Comparison of ENCODE assay signal across 11 cellular contexts in the genomic region with DNA sequence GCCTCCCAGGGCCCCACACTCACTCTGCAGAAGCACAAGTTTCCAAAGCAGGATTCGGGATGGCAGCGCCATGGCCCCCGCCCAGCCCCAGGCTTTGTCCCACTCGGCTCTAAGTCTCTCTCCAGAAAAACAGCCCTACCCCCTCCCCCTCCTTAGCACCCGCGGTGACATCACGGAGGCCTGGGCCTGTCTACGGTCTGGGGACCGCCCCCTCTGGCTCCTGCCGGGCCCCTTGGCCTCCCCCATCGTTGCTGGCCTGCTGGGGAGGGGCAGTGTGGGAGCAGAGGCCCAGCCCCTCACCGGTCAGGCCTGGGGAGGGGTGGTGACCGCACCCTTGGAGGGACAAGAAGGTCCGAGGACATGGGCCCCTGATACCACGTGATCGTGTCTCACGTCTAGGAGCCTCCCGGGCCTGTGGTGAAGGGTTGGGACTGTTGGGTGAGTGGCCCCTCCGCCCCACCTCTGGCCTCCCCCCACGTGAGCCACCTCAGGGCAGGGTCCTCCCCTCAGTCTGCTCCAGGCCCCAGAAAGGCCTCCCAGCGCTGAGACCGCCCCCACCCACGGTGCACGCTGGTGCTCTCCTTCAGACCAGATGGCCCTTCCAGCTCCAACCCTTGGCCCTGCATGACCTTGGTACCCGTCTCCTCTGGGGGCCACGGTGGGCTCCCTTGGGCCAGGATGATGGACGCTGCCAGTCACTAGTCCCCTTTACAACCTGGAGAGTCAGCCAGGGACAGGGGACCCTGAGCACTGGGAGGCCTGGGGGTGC. TPM values are rescaled to one million over a fixed set of nuclear protein-coding genes. Genes with fewer than 3 reads are reported as not detected.
DNase-seq lines count a peak whose midpoint lies in the region; ATAC-seq and TF ChIP-seq lines count a peak whose summit lies in the region.
"Had no signal": no experiment of that assay in that cellular context is flagged by ENCODE, and none has a peak within 500 bp of the region (broad histone marks: within the 10 kb centered on the region; RNA-seq: fewer than 3 reads in every experiment).

A gene with protein sequence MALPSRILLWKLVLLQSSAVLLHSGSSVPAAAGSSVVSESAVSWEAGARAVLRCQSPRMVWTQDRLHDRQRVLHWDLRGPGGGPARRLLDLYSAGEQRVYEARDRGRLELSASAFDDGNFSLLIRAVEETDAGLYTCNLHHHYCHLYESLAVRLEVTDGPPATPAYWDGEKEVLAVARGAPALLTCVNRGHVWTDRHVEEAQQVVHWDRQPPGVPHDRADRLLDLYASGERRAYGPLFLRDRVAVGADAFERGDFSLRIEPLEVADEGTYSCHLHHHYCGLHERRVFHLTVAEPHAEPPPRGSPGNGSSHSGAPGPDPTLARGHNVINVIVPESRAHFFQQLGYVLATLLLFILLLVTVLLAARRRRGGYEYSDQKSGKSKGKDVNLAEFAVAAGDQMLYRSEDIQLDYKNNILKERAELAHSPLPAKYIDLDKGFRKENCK (minus strand): TSS at position 123 of the 769 bp plus-strand sequence. CDS start 51 bp downstream, at position 72.

- TF ChIP-seq POLR2A in tibial nerve (IDR thresholded peaks at IDR 0.05): peak in 1 of 2 donors; percentile 49

- H3K27ac ChIP-seq in SK-N-SH (ENCODE audit: low read depth in 2 of 2, low read length in 1 of 2) (peak within 1 kb of the TSS; percentile 88 to 98), tibial nerve (peak within 1 kb of the TSS; percentile 81 to 92 (median 88))
- H3K27ac ChIP-seq: neutrophil had no signal

- no peaks in the 10 kb centered on the region for H3K27me3 ChIP-seq in SK-N-SH (ENCODE audit: insufficient read depth)
- no peaks in the 10 kb centered on the region for H3K27me3 ChIP-seq in tibial nerve

- H3K4me2 ChIP-seq in SK-N-SH: peak within 1 kb of the TSS; percentile 70; the same call in 1 of the 2 replicates
- H3K4me2 ChIP-seq: A549 had no signal

- POLR2A ChIA-PET in SK-N-SH (lab: Yijun Ruan, JAX): interaction anchor here (1.0 to 1.6 kb wide), 2 partner anchors 11 to 17 kb away, joined by 3 to 6 read pairs; a partner anchor contains a TSS

- no peaks in the 10 kb centered on the region for H4K20me1 ChIP-seq in SK-N-SH (ENCODE audit: insufficient read depth)

- CTCF ChIA-PET in SK-N-SH (lab: Yijun Ruan, JAX): interaction anchor here (0.8 to 3.6 kb wide), 2 partner anchors 12 kb away, joined by 4 to 37 read pairs; no protein-coding TSS in a partner anchor

- no peaks in the 10 kb centered on the region for H3K79me2 ChIP-seq in SK-N-SH (ENCODE audit: insufficient read depth)

- no peaks in the 10 kb centered on the region for H3K9me2 ChIP-seq in SK-N-SH

- H3K36me3 ChIP-seq in SK-N-SH (replicated peaks in 1 of 2; ENCODE audit: control insufficient read depth in 1 of 2, insufficient read depth in 2 of 2, low read length in 1 of 2) (no peaks in the 10 kb centered on the region), tibial nerve (peaks cover 0 to 18% (median 4%) of the 10 kb centered on the region in 3 donors)
- H3K36me3 ChIP-seq: neutrophil had no signal

- H2AFZ ChIP-seq in SK-N-SH (ENCODE audit: low read depth): 0 out of 2 replicates have a peak within 1 kb of the TSS, but pooled peaks have one; percentile 41

- TF ChIP-seq CTCF in SK-N-SH (IDR thresholded peaks at IDR 0.05) (no peak), tibial nerve (IDR thresholded peaks at IDR 0.05) (no peak)

- DNase-seq in SK-N-SH (no peak), dedifferentiated amniotic fluid mesenchymal stem cell (ENCODE audit: extremely low spot score) (peak; percentile 88), medulla oblongata (ENCODE audit: extremely low spot score) (peak; percentile 60), tibial nerve (ENCODE audit: low spot score in 2 of 2) (peak; percentile 79 to 82), COLO668 (lab: John Stamatoyannopoulos, UW; ENCODE audit: unreplicated experiment) (no peak), NK-92 (lab: John Stamatoyannopoulos, UW; ENCODE audit: unreplicated experiment) (no peak)
- DNase-seq in activated effector memory CD4-positive, alpha-beta T cell treated with anti-CD3 and anti-CD28 coated beads, Interleukin-2, amount 50 U/mL, for 16 hours: no peak
- DNase-seq: NCI-H526 treated with DMSO at 0.1 percent for 48 hours had no signal

- TF ChIP-seq EP300 in SK-N-SH (IDR thresholded peaks at IDR 0.05; ENCODE audit: borderline replicate concordance in 1 of 2, low read depth in 1 of 2, low read length in 1 of 2) (no peak), tibial nerve (IDR thresholded peaks at IDR 0.05) (peak; percentile 4 to 72)

- H3K9me3 ChIP-seq in SK-N-SH: no peaks in the 10 kb centered on the region
- no peaks in the 10 kb centered on the region for H3K9me3 ChIP-seq in tibial nerve
- H3K9me3 ChIP-seq: A549, neutrophil had no signal

- ATAC-seq in SK-N-SH treated with all-trans-retinoic acid at 6 μM for 48 hours: no peak
- ATAC-seq: A549 had no signal

- no peak within 1 kb of the TSS for H3K4me3 ChIP-seq in SK-N-SH (ENCODE audit: low read depth in 2 of 2, low read length in 1 of 2)
- peak within 1 kb of the TSS; percentile 49 to 86 (median 60) for H3K4me3 ChIP-seq in tibial nerve
- H3K4me3 ChIP-seq: A549 had no signal

- H3F3A ChIP-seq in SK-N-SH (replicated peaks; ENCODE audit: insufficient read depth): peaks cover 7% of the 10 kb centered on the region

- 85% methylated on average over 24 of the region's 27 CpGs for WGBS in SK-N-SH (ENCODE audit: low lambda C conversion rate)
- 9% methylated on average over 22 to 23 of the region's 27 CpGs for WGBS in tibial nerve, 2 donors

- H3K4me1 ChIP-seq in SK-N-SH (ENCODE audit: control insufficient read depth in 1 of 2, insufficient read depth in 2 of 2, low read depth in 1 of 2, low read length in 1 of 2) (peaks cover 20 to 52% of the 10 kb centered on the region in 2 experiments; a peak in 3 of 4 replicates), tibial nerve (peaks cover 0 to 77% (median 67%) of the 10 kb centered on the region in 4 donors)

- TF ChIP-seq RAD21 in SK-N-SH (IDR thresholded peaks at IDR 0.05; ENCODE audit: low read length): no peak

- peak within 1 kb of the TSS; percentile 67; the same call in 1 of the 2 replicates for H3K9ac ChIP-seq in SK-N-SH

TF ChIP-seq in SK-N-SH, 30 proteins besides CTCF, POLR2A, EP300 and RAD21 (continues in another document):
- no peak for TF ChIP-seq FOSL2 (IDR thresholded peaks at IDR 0.05; ENCODE audit: borderline replicate concordance, low read depth)
- TF ChIP-seq, protein P1, sequence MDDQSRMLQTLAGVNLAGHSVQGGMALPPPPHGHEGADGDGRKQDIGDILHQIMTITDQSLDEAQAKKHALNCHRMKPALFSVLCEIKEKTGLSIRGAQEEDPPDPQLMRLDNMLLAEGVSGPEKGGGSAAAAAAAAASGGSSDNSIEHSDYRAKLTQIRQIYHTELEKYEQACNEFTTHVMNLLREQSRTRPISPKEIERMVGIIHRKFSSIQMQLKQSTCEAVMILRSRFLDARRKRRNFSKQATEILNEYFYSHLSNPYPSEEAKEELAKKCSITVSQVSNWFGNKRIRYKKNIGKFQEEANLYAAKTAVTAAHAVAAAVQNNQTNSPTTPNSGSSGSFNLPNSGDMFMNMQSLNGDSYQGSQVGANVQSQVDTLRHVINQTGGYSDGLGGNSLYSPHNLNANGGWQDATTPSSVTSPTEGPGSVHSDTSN (IDR thresholded peaks at IDR 0.05): no peak
- TF ChIP-seq MXI1 (IDR thresholded peaks at IDR 0.05; ENCODE audit: low read depth, low read length): no peak

TF ChIP-seq in SK-N-SH treated with all-trans-retinoic acid at 6 μM for 48 hours, 23 proteins besides CTCF, POLR2A, EP300 and RAD21 (continues in another document):
- TF ChIP-seq ZNF565 (CRISPR knock-in tag; conservative IDR thresholded peaks at IDR 0.05; ENCODE audit: low read depth): no peak
- no peak for TF ChIP-seq ARNTL (CRISPR knock-in tag; IDR thresholded peaks at IDR 0.05; ENCODE audit: borderline replicate concordance, low read depth)
- TF ChIP-seq, protein P2, sequence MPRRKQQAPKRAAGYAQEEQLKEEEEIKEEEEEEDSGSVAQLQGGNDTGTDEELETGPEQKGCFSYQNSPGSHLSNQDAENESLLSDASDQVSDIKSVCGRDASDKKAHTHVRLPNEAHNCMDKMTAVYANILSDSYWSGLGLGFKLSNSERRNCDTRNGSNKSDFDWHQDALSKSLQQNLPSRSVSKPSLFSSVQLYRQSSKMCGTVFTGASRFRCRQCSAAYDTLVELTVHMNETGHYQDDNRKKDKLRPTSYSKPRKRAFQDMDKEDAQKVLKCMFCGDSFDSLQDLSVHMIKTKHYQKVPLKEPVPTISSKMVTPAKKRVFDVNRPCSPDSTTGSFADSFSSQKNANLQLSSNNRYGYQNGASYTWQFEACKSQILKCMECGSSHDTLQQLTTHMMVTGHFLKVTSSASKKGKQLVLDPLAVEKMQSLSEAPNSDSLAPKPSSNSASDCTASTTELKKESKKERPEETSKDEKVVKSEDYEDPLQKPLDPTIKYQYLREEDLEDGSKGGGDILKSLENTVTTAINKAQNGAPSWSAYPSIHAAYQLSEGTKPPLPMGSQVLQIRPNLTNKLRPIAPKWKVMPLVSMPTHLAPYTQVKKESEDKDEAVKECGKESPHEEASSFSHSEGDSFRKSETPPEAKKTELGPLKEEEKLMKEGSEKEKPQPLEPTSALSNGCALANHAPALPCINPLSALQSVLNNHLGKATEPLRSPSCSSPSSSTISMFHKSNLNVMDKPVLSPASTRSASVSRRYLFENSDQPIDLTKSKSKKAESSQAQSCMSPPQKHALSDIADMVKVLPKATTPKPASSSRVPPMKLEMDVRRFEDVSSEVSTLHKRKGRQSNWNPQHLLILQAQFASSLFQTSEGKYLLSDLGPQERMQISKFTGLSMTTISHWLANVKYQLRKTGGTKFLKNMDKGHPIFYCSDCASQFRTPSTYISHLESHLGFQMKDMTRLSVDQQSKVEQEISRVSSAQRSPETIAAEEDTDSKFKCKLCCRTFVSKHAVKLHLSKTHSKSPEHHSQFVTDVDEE (CRISPR knock-in tag; IDR thresholded peaks at IDR 0.05): no peak
- no peak for TF ChIP-seq ESRRG (CRISPR knock-in tag; IDR thresholded peaks at IDR 0.05)

RNA-seq across cellular contexts. Expression of the gene that starts here (rescaled TPM):
- 2.5 and 3.8 TPM in 2 replicates for polyA plus RNA-seq in SK-N-SH (2012; rRNA removed)
- 0.90 and 1.8 TPM in 2 replicates for polyA plus RNA-seq in SK-N-SH (2012; cell fraction: cytosol; rRNA removed)
- 14.2 and 20.4 TPM in 2 replicates for polyA plus RNA-seq in SK-N-SH (2012; cell fraction: nucleus; rRNA removed)
- 100 to 1,000 TPM; 351 to 659 (median 448) TPM for total RNA-seq in tibial nerve

Comparison
In these comparisons a context has a peak if more than half of its experiments do, and no peak if none do; other contexts are left out.
1. DNase-seq: peak in dedifferentiated amniotic fluid mesenchymal stem cell (single experiment), medulla oblongata (single experiment) and tibial nerve (2 of 2); none in SK-N-SH (single experiment), COLO668 (single experiment), NK-92 (single experiment) and activated effector memory CD4-positive, alpha-beta T cell treated with anti-CD3 and anti-CD28 coated beads, Interleukin-2, amount 50 U/mL, for 16 hours (single experiment).
2. H3K4me3 ChIP-seq: peak in tibial nerve (4 of 4); none in SK-N-SH (0 of 2).